ENCODE assay signal across 1 cellular context in genomic region chr5:5340206-5340729, GRCh38.
TF ChIP-seq lines count a peak whose summit lies in the region.

No MANE protein-coding gene starts in this region.

TF ChIP-seq in GM23338, 12 proteins besides CTCF, POLR2A, EP300 and RAD21 (continued from another document):
- TF ChIP-seq ZNF462 (CRISPR knock-in tag; IDR thresholded peaks at IDR 0.05), result no peak
